Comparison of ENCODE assay signal across 1 cellular context in genomic region chr1:36088577-36089392, GRCh38.
TF ChIP-seq lines count a peak whose summit lies in the region.

Gene ADPRS (plus strand): TSS chr1:36088892. CDS start chr1:36088905, 13 bp downstream.

TF ChIP-seq in HepG2, 621 proteins besides CTCF, POLR2A, EP300 and RAD21 (continued from another document and continues in another):
- TF ChIP-seq ZBTB40 (IDR thresholded peaks at IDR 0.05) (peak; percentile 61; the same call in 1 of the 2 replicates), ZBTB40 (CRISPR knock-in tag; IDR thresholded peaks at IDR 0.05) (peak; percentile 70; the same call in 1 of the 2 replicates), ZBTB43 (CRISPR knock-in tag; conservative IDR thresholded peaks at IDR 0.05) (peak; percentile 61; the same call in 1 of the 2 replicates), ARNT2 (CRISPR knock-in tag; IDR thresholded peaks at IDR 0.05; ENCODE audit: low read depth) (peak; percentile 71), HBP1 (CRISPR knock-in tag; IDR thresholded peaks at IDR 0.05; ENCODE audit: low read depth) (peak; percentile 87), NFAT5 (CRISPR knock-in tag; IDR thresholded peaks at IDR 0.05) (peak; percentile 84), BATF2 (CRISPR knock-in tag; IDR thresholded peaks at IDR 0.05) (peak; percentile 94), ZNF891 (CRISPR knock-in tag; IDR thresholded peaks at IDR 0.05) (peak; percentile 37; the same call in 1 of the 2 replicates), DZIP1 (CRISPR knock-in tag; IDR thresholded peaks at IDR 0.05) (0 out of 2 replicates have a peak, but pooled peaks have one; percentile 56), TFAP4 (IDR thresholded peaks at IDR 0.05; ENCODE audit: borderline replicate concordance, low read depth) (peak; percentile 34; the same call in 1 of the 2 replicates), DMAP1 (CRISPR knock-in tag; IDR thresholded peaks at IDR 0.05) (peak; percentile 89), ZNF777 (CRISPR knock-in tag; IDR thresholded peaks at IDR 0.05) (peak; percentile 84), ZNF501 (CRISPR knock-in tag; IDR thresholded peaks at IDR 0.05) (peak; percentile 90), HIVEP1 (CRISPR knock-in tag; IDR thresholded peaks at IDR 0.05) (no peak)
